In the genomic region with DNA sequence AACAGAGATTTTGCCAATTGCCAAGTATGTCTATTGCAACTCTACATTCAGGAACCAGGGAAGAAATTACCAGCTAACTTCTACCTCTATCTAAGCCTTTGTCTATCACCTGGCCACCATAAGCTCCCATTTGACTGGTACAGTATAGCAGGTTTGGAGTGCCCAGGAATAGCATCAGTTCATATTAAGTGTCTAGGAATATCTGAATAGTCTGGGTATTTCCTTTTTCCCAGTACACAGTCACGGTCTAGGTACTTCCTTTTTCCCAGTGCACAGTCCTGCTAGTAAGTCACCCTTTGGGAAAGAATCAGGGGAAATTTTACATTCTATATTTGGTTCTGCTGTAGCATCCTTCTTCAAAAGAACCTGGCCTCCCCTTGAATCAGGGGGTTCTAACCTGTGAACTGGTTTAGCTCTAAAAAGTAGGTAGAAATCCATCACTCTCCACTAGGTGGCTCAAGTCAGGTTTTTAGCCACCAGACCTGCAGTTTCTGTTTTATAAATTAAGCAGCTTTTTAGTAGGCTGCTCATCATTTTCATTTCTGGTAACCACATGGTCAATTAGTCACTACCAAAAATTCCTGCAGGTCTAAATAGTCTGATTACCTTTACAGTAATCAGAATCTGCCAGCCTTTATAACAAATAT, we compare ENCODE assay signal across 8 cellular contexts. TPM values are rescaled to one million over a fixed set of nuclear protein-coding genes. Genes with fewer than 3 reads are reported as not detected.
DNase-seq lines count a peak whose midpoint lies in the region; ATAC-seq and TF ChIP-seq lines count a peak whose summit lies in the region.

No MANE protein-coding gene starts in this region.

- H3K9me1 ChIP-seq in IMR-90 (ENCODE audit: insufficient read depth, low read length), result no peaks in the 10 kb centered on the region

- no peak overlapping the region for H2AFZ ChIP-seq in IMR-90 (replicated peaks; ENCODE audit: low read length, poor library complexity)
- H2AFZ ChIP-seq in neuronal stem cell (ENCODE audit: low read length), result no peak overlapping the region

- POLR2A ChIA-PET in IMR-90 (lab: Charles Lee; ENCODE audit: unreplicated experiment), result no interaction called here

- H3K9me3 Mint-ChIP-seq in activated T-helper 1 cell treated with anti-CD3 and anti-CD28 coated beads, Interleukin-12 subunit alpha, Interleukin-12 subunit beta, Interleukin-2, Interleukin-4 antibody, amounts not matched to agents 30 ng/mL and 10 ng/mL and 1 ng/mL, durations not matched to agents 14 hours and 24 hours and 36 hours, result no peaks in the 10 kb centered on the region
- H3K9me3 Mint-ChIP-seq in memory B cell, result no peaks in the 10 kb centered on the region

- H2AK5ac ChIP-seq in IMR-90 (ENCODE audit: low read depth, low read length) (no peak overlapping the region), neuronal stem cell (ENCODE audit: low read depth, low read length) (no peak overlapping the region)

- no peaks in the 10 kb centered on the region for H3K36me3 ChIP-seq in IMR-90 (ENCODE audit: control insufficient read depth, insufficient read depth, low read length)
- no peaks in the 10 kb centered on the region for H3K36me3 ChIP-seq in neuronal stem cell (replicated peaks in 1 of 2; ENCODE audit: control insufficient read depth in 2 of 2, insufficient read depth in 2 of 2, low read length in 2 of 2)

- H3K4ac ChIP-seq in IMR-90 (ENCODE audit: low read depth, low read length), result no peak overlapping the region
- H3K4ac ChIP-seq in neuronal stem cell (ENCODE audit: low read length), result no peak overlapping the region

- no peak overlapping the region for H2BK12ac ChIP-seq in neuronal stem cell (ENCODE audit: low read length)

- peak; percentile 44 for TF ChIP-seq CTCF in IMR-90 (conservative IDR thresholded peaks at IDR 0.05; ENCODE audit: low read depth, low read length)

- H3K79me1 ChIP-seq in IMR-90 (ENCODE audit: low read depth in 1 of 2, low read length in 2 of 2), result no peaks in the 10 kb centered on the region
- no peaks in the 10 kb centered on the region for H3K79me1 ChIP-seq in neuronal stem cell (ENCODE audit: low read depth, low read length)

- intact Hi-C loops in IMR-90 (cut with micrococcal nuclease), result loop anchor here (5.0 kb wide), 1 partner anchor 51 kb away; the partner anchor contains the start of gene DNAJC10
- intact Hi-C loops in activated T-helper 1 cell treated with anti-CD3 and anti-CD28 coated beads, Interleukin-12 subunit alpha, Interleukin-12 subunit beta, Interleukin-2, Interleukin-4 antibody, amounts not matched to agents 30 ng/mL and 10 ng/mL and 1 ng/mL, durations not matched to agents 14 hours and 24 hours and 36 hours (cut with micrococcal nuclease), result loop anchor here (1.0 to 2.0 kb wide), 2 partner anchors 50 to 314 kb away; partner anchors contain the start of gene DNAJC10

- H3K4me2 ChIP-seq in IMR-90 (ENCODE audit: low read depth, low read length) (no peak overlapping the region), neuronal stem cell (ENCODE audit: insufficient read depth, low read length, poor library complexity, severe bottlenecking) (no peak overlapping the region)

- peak; percentile 41 for TF ChIP-seq RAD21 in IMR-90 (IDR thresholded peaks at IDR 0.05; ENCODE audit: low read length)

- no peak overlapping the region for H4K5ac ChIP-seq in IMR-90 (ENCODE audit: low read depth, low read length)

- no peak for TF ChIP-seq POLR2A in IMR-90 (IDR thresholded peaks at IDR 0.05; ENCODE audit: low read depth, low read length)

- WGBS in IMR-90 (ENCODE audit: extremely low coverage in 2 of 2, insufficient read length in 1 of 2), 2 experiments, result no CpG with 5 or more reads among the region's 1 CpG
- no CpG with 5 or more reads among the region's 1 CpG for WGBS in neuronal stem cell (ENCODE audit: extremely low coverage in 2 of 2, insufficient read length in 2 of 2, insufficient replicate concordance in 1 of 2), 2 donors

- dilution Hi-C loops in IMR-90 (cut with HindIII; ENCODE audit: low sequenced_read_pairs, unreplicated experiment), result loop anchor here (25.0 kb wide), 1 partner anchor 479 kb away; no protein-coding TSS in a partner anchor

- in situ Hi-C loops in IMR-90 (cut with MboI; ENCODE audit: low sequenced_read_pairs), result loop anchor here (25.0 kb wide), 2 partner anchors 754 to 904 kb away; no protein-coding TSS in a partner anchor

- H3K9ac ChIP-seq in IMR-90 (ENCODE audit: low read depth, low read length) (no peak overlapping the region), neuronal stem cell (ENCODE audit: low read depth, low read length, poor library complexity) (no peak overlapping the region)

- no TSS peak for BruUV-seq in IMR-90 (replicated peaks; lab: Mats Ljungman, UMichigan)

- no peak overlapping the region for H3K27ac ChIP-seq in IMR-90 (ENCODE audit: insufficient read depth, low read length)
- no peak overlapping the region for H3K27ac ChIP-seq in neuronal stem cell (replicated peaks; ENCODE audit: low read length)

- H3K23ac ChIP-seq in IMR-90 (ENCODE audit: low read depth, low read length) (no peak overlapping the region), neuronal stem cell (ENCODE audit: low read depth, low read length, poor library complexity) (no peak overlapping the region)

- H2BK20ac ChIP-seq in IMR-90 (ENCODE audit: low read depth, low read length), result no peak overlapping the region

- no peak overlapping the region for H2BK120ac ChIP-seq in IMR-90 (ENCODE audit: low read depth, low read length)
- H2BK120ac ChIP-seq in neuronal stem cell (ENCODE audit: low read depth, low read length), result no peak overlapping the region

- H3K4me3 Mint-ChIP-seq in activated T-helper 1 cell treated with anti-CD3 and anti-CD28 coated beads, Interleukin-12 subunit alpha, Interleukin-12 subunit beta, Interleukin-2, Interleukin-4 antibody, amounts not matched to agents 30 ng/mL and 10 ng/mL and 1 ng/mL, durations not matched to agents 14 hours and 24 hours and 36 hours, result no peak overlapping the region
- no peak overlapping the region for H3K4me3 Mint-ChIP-seq in memory B cell

- H3K4me1 ChIP-seq in IMR-90 (ENCODE audit: control insufficient read depth, insufficient read depth, low read length) (no peaks in the 10 kb centered on the region), neuronal stem cell (ENCODE audit: control insufficient read depth in 2 of 2, insufficient read depth in 1 of 2, low read depth in 1 of 2, low read length in 2 of 2) (no peaks in the 10 kb centered on the region)

- H3K14ac ChIP-seq in IMR-90 (replicated peaks; ENCODE audit: low read depth, low read length) (no peak overlapping the region), neuronal stem cell (ENCODE audit: low read length) (no peak overlapping the region)

- H4K8ac ChIP-seq in IMR-90 (ENCODE audit: low read depth in 2 of 2, low read length in 2 of 2) (no peak overlapping the region), neuronal stem cell (ENCODE audit: low read depth, low read length) (no peak overlapping the region)

- H4K20me1 ChIP-seq in IMR-90 (ENCODE audit: insufficient read depth, low read length), result no peaks in the 10 kb centered on the region

- no peak overlapping the region for H2AK9ac ChIP-seq in IMR-90 (replicated peaks; ENCODE audit: low read depth, low read length, poor library complexity)

- H3K4me3 ChIP-seq in IMR-90 (ENCODE audit: insufficient read depth, low read depth, low read length) (no peak overlapping the region), neuronal stem cell (ENCODE audit: low read length in 2 of 2) (no peak overlapping the region)

- DNase-seq in stimulated activated CD4-positive, alpha-beta T cell treated with anti-CD3 and anti-CD28 coated beads, Interleukin-15, amount 100 ng/mL, for 24 hours, result peak; percentile 7
- no peak for DNase-seq in stimulated activated CD4-positive, alpha-beta T cell treated with anti-CD3 and anti-CD28 coated beads, Interleukin-2, amount 100 ng/mL, for 24 hours
- DNase-seq in IMR-90, result peak; percentile 46
- DNase-seq in activated T-helper 1 cell treated with anti-CD3 and anti-CD28 coated beads, Interleukin-12 subunit alpha, Interleukin-12 subunit beta, Interleukin-2, Interleukin-4 antibody, amounts not matched to agents 30 ng/mL and 10 ng/mL and 1 ng/mL, durations not matched to agents 14 hours and 24 hours and 36 hours (ENCODE audit: low spot score), result peak; percentile 10
- DNase-seq in memory B cell (ENCODE audit: low spot score in 2 of 2), result peak; percentile 14 to 46
- DNase-seq in neuronal stem cell (ENCODE audit: low spot score), result no peak
- DNase-seq in stimulated activated CD8-positive, alpha-beta memory T cell treated with anti-CD3 and anti-CD28 coated beads, Interleukin-4, amount 100 ng/mL, for 48 hours, result no peak

- H3K9me3 ChIP-seq in IMR-90 (ENCODE audit: control insufficient read depth, insufficient read depth, low read length) (no peaks in the 10 kb centered on the region), neuronal stem cell (replicated peaks in 1 of 2; ENCODE audit: control insufficient read depth in 2 of 2, insufficient read depth in 1 of 2, low read depth in 1 of 2, low read length in 2 of 2) (no peaks in the 10 kb centered on the region)

- peaks cover 5% of the 10 kb centered on the region for H3K4me1 Mint-ChIP-seq in activated T-helper 1 cell treated with anti-CD3 and anti-CD28 coated beads, Interleukin-12 subunit alpha, Interleukin-12 subunit beta, Interleukin-2, Interleukin-4 antibody, amounts not matched to agents 30 ng/mL and 10 ng/mL and 1 ng/mL, durations not matched to agents 14 hours and 24 hours and 36 hours (ENCODE audit: low read depth)
- H3K4me1 Mint-ChIP-seq in memory B cell, result peaks cover 6% of the 10 kb centered on the region

- H2BK15ac ChIP-seq in IMR-90 (ENCODE audit: low read depth, low read length), result no peak overlapping the region
- H2BK15ac ChIP-seq in neuronal stem cell (ENCODE audit: low read length), result no peak overlapping the region

- H3K18ac ChIP-seq in IMR-90 (ENCODE audit: low read depth, low read length) (no peak overlapping the region), neuronal stem cell (ENCODE audit: low read length) (no peak overlapping the region)

- no peak overlapping the region for H3K27ac Mint-ChIP-seq in activated T-helper 1 cell treated with anti-CD3 and anti-CD28 coated beads, Interleukin-12 subunit alpha, Interleukin-12 subunit beta, Interleukin-2, Interleukin-4 antibody, amounts not matched to agents 30 ng/mL and 10 ng/mL and 1 ng/mL, durations not matched to agents 14 hours and 24 hours and 36 hours
- no peak overlapping the region for H3K27ac Mint-ChIP-seq in memory B cell

- CTCF ChIA-PET in IMR-90 (lab: Yijun Ruan, JAX), result interaction anchor here (0.5 to 1.6 kb wide), 9 partner anchors 9 to 1940 kb away, joined by 3 to 6 read pairs (median 4); no protein-coding TSS in a partner anchor

- peaks cover 5% of the 10 kb centered on the region for H3K27me3 Mint-ChIP-seq in activated T-helper 1 cell treated with anti-CD3 and anti-CD28 coated beads, Interleukin-12 subunit alpha, Interleukin-12 subunit beta, Interleukin-2, Interleukin-4 antibody, amounts not matched to agents 30 ng/mL and 10 ng/mL and 1 ng/mL, durations not matched to agents 14 hours and 24 hours and 36 hours (ENCODE audit: insufficient read depth)
- H3K27me3 Mint-ChIP-seq in memory B cell, result no peaks in the 10 kb centered on the region

- H2BK5ac ChIP-seq in IMR-90 (ENCODE audit: low read depth, low read length, poor library complexity, severe bottlenecking) (no peak overlapping the region), neuronal stem cell (ENCODE audit: low read length) (no peak overlapping the region)

- no peak overlapping the region for H3K56ac ChIP-seq in IMR-90 (ENCODE audit: extremely low read depth, insufficient read depth, low read length)

- ATAC-seq in GM21529 (IDR thresholded peaks at IDR 0.05; ENCODE audit: unreplicated experiment) (peak; percentile 78), IMR-90 (ENCODE audit: low read depth) (peak; percentile 63; the same call in 1 of the 2 replicates), memory B cell (ENCODE audit: low read depth) (peak; percentile 77)

- H3K27me3 ChIP-seq in IMR-90 (ENCODE audit: control insufficient read depth, insufficient read depth, low read length) (no peaks in the 10 kb centered on the region), neuronal stem cell (ENCODE audit: control insufficient read depth in 3 of 3, insufficient read depth in 3 of 3, low read depth in 1 of 3, low read length in 3 of 3) (no peaks in the 10 kb centered on the region)

- H3K36me3 Mint-ChIP-seq in activated T-helper 1 cell treated with anti-CD3 and anti-CD28 coated beads, Interleukin-12 subunit alpha, Interleukin-12 subunit beta, Interleukin-2, Interleukin-4 antibody, amounts not matched to agents 30 ng/mL and 10 ng/mL and 1 ng/mL, durations not matched to agents 14 hours and 24 hours and 36 hours (ENCODE audit: low read depth), result no peaks in the 10 kb centered on the region
- H3K36me3 Mint-ChIP-seq in memory B cell, result peaks cover under 1% of the 10 kb centered on the region

- H4K91ac ChIP-seq in IMR-90 (ENCODE audit: insufficient read depth, low read depth, low read length) (no peak overlapping the region), neuronal stem cell (ENCODE audit: low read depth, low read length, poor library complexity) (no peak overlapping the region)

RNA-seq across cellular contexts. Expression of gene DNAJC10, which starts 49.3 kb away (rescaled TPM):
- total RNA-seq in IMR-90 (2012; rRNA removed), result 53.2 and 120 TPM in 2 replicates
- 27.1 and 34.6 TPM in 2 replicates for polyA plus RNA-seq in IMR-90 (2012; rRNA removed)
- 4.4 and 8.1 TPM in 2 replicates for polyA plus RNA-seq in IMR-90 (2012; cell fraction: cytosol; rRNA removed)
- polyA plus RNA-seq in IMR-90 (2012; cell fraction: nucleus; rRNA removed; ENCODE audit: low replicate concordance), result 4.2 and 45.5 TPM in 2 replicates
- total RNA-seq in activated T-helper 1 cell treated with anti-CD3 and anti-CD28 coated beads, Interleukin-12 subunit alpha, Interleukin-12 subunit beta, Interleukin-2, Interleukin-4 antibody, amounts not matched to agents 30 ng/mL and 10 ng/mL and 1 ng/mL, durations not matched to agents 14 hours and 24 hours and 36 hours, result 68.7 and 69.5 TPM in 2 replicates
- 39.3 TPM for polyA plus RNA-seq in neuronal stem cell (2013, experiment 1 of 2)
- polyA plus RNA-seq in neuronal stem cell (2013, experiment 2 of 2), result 39.8 TPM

Comparison
In these comparisons a context has a peak if more than half of its experiments do, and no peak if none do; other contexts are left out.
1. DNase-seq: peak in stimulated activated CD4-positive, alpha-beta T cell treated with anti-CD3 and anti-CD28 coated beads, Interleukin-15, amount 100 ng/mL, for 24 hours (single experiment), IMR-90 (single experiment), activated T-helper 1 cell treated with anti-CD3 and anti-CD28 coated beads, Interleukin-12 subunit alpha, Interleukin-12 subunit beta, Interleukin-2, Interleukin-4 antibody, amounts not matched to agents 30 ng/mL and 10 ng/mL and 1 ng/mL, durations not matched to agents 14 hours and 24 hours and 36 hours (single experiment) and memory B cell (2 of 2); none in stimulated activated CD4-positive, alpha-beta T cell treated with anti-CD3 and anti-CD28 coated beads, Interleukin-2, amount 100 ng/mL, for 24 hours (0 of 2), neuronal stem cell (single experiment) and stimulated activated CD8-positive, alpha-beta memory T cell treated with anti-CD3 and anti-CD28 coated beads, Interleukin-4, amount 100 ng/mL, for 48 hours (single experiment).
2. Peak in every context shown above with its lines, with median percentiles within 50 percentile points of each other: ATAC-seq.